In genomic region chr3:55330355-55330754, GRCh38 we compare ENCODE assay signal across 11 cellular contexts.
DNase-seq lines count a peak whose midpoint lies in the region; ATAC-seq and TF ChIP-seq lines count a peak whose summit lies in the region.
"Had no signal": no experiment of that assay in that cellular context is flagged by ENCODE, and none has a peak within 500 bp of the region (broad histone marks: within the 10 kb centered on the region; RNA-seq: fewer than 3 reads in every experiment).

No MANE protein-coding gene starts in this region.

- H3K4me1 Mint-ChIP-seq in activated T-helper 1 cell treated with anti-CD3 and anti-CD28 coated beads, Interleukin-12 subunit alpha, Interleukin-12 subunit beta, Interleukin-2, Interleukin-4 antibody, amounts not matched to agents 30 ng/mL and 10 ng/mL and 1 ng/mL, durations not matched to agents 14 hours and 24 hours and 36 hours (ENCODE audit: low read depth): no peaks in the 10 kb centered on the region

- dilution Hi-C loops in mammary epithelial cell (cut with HindIII; ENCODE audit: low sequenced_read_pairs): no loop called here

- no peak overlapping the region for H4K8ac ChIP-seq in mesenchymal stem cell (ENCODE audit: low read length)

- H3K9me3 ChIP-seq in mammary epithelial cell (replicated peaks; ENCODE audit: insufficient read depth, low read length) (no peaks in the 10 kb centered on the region), mesenchymal stem cell (ENCODE audit: control insufficient read depth, low read length) (no peaks in the 10 kb centered on the region)
- H3K9me3 ChIP-seq: stomach had no signal

- H2AK5ac ChIP-seq in mesenchymal stem cell (ENCODE audit: low read length, severe bottlenecking): no peak overlapping the region

- no peak overlapping the region for H3K18ac ChIP-seq in mesenchymal stem cell (ENCODE audit: low read depth in 1 of 2, low read length in 2 of 2)

- H3K27ac ChIP-seq in mammary epithelial cell (ENCODE audit: insufficient read depth, low read depth, low read length) (no peak overlapping the region), mesenchymal stem cell (ENCODE audit: low read length, poor library complexity, severe bottlenecking) (peak overlapping the region; percentile 92)
- H3K27ac ChIP-seq: stomach had no signal

- in situ Hi-C loops in mammary epithelial cell (cut with MboI; ENCODE audit: low sequenced_read_pairs in 2 of 2): no loop called here

- no peak overlapping the region for H2BK120ac ChIP-seq in mesenchymal stem cell (ENCODE audit: low read depth, low read length)

- H3K4me1 ChIP-seq in mammary epithelial cell (ENCODE audit: insufficient read depth, low read length) (no peaks in the 10 kb centered on the region), mesenchymal stem cell (ENCODE audit: control insufficient read depth, insufficient read depth, low read depth, low read length) (peaks cover 22% of the 10 kb centered on the region)
- H3K4me1 ChIP-seq: stomach had no signal

- H4K20me1 ChIP-seq in mammary epithelial cell (ENCODE audit: insufficient read depth, low read length): no peaks in the 10 kb centered on the region

- no peak overlapping the region for H2BK5ac ChIP-seq in mesenchymal stem cell (ENCODE audit: low read depth, low read length, poor library complexity, severe bottlenecking)

- DNase-seq in AG09319 (ENCODE audit: extremely low read depth, low read depth) (peak; percentile 86), LHCN-M2 (ENCODE audit: low read depth) (peak; percentile 96), mammary epithelial cell (peak; percentile 85), mesenchymal stem cell (peak; percentile 96), posterior cingulate gyrus (no peak), NCI-H1694 (lab: John Stamatoyannopoulos, UW) (no peak)
- DNase-seq in activated T-helper 1 cell treated with anti-CD3 and anti-CD28 coated beads, Interleukin-12 subunit alpha, Interleukin-12 subunit beta, Interleukin-2, Interleukin-4 antibody, amounts not matched to agents 30 ng/mL and 10 ng/mL and 1 ng/mL, durations not matched to agents 14 hours and 24 hours and 36 hours (ENCODE audit: low spot score): no peak
- DNase-seq: activated CD4-positive, alpha-beta T cell treated with anti-CD3 and anti-CD28 coated beads, Interleukin-2, amount 50 U/mL, for 48 hours; stomach had no signal

- no peaks in the 10 kb centered on the region for H3K36me3 Mint-ChIP-seq in activated T-helper 1 cell treated with anti-CD3 and anti-CD28 coated beads, Interleukin-12 subunit alpha, Interleukin-12 subunit beta, Interleukin-2, Interleukin-4 antibody, amounts not matched to agents 30 ng/mL and 10 ng/mL and 1 ng/mL, durations not matched to agents 14 hours and 24 hours and 36 hours (ENCODE audit: low read depth)

- H3K23ac ChIP-seq in mesenchymal stem cell (ENCODE audit: low read length in 2 of 2): no peak overlapping the region

- H3K27me3 Mint-ChIP-seq in activated T-helper 1 cell treated with anti-CD3 and anti-CD28 coated beads, Interleukin-12 subunit alpha, Interleukin-12 subunit beta, Interleukin-2, Interleukin-4 antibody, amounts not matched to agents 30 ng/mL and 10 ng/mL and 1 ng/mL, durations not matched to agents 14 hours and 24 hours and 36 hours (ENCODE audit: insufficient read depth): no peaks in the 10 kb centered on the region

- H3K9ac ChIP-seq in mammary epithelial cell (ENCODE audit: insufficient read depth, low read length) (no peak overlapping the region), mesenchymal stem cell (ENCODE audit: low read length) (peak overlapping the region; percentile 78)

- H3K27ac Mint-ChIP-seq in activated T-helper 1 cell treated with anti-CD3 and anti-CD28 coated beads, Interleukin-12 subunit alpha, Interleukin-12 subunit beta, Interleukin-2, Interleukin-4 antibody, amounts not matched to agents 30 ng/mL and 10 ng/mL and 1 ng/mL, durations not matched to agents 14 hours and 24 hours and 36 hours: no peak overlapping the region

- H3K79me2 ChIP-seq in mammary epithelial cell (ENCODE audit: insufficient read depth, low read length): no peaks in the 10 kb centered on the region

- no peak for ATAC-seq in GM18873 (IDR thresholded peaks at IDR 0.05; ENCODE audit: low FRiP score, unreplicated experiment)
- ATAC-seq: Right ventricle myocardium inferior had no signal

- no peak overlapping the region for H4K91ac ChIP-seq in mesenchymal stem cell (ENCODE audit: low read length)

- peaks cover 5% of the 10 kb centered on the region for H3K9me3 Mint-ChIP-seq in activated T-helper 1 cell treated with anti-CD3 and anti-CD28 coated beads, Interleukin-12 subunit alpha, Interleukin-12 subunit beta, Interleukin-2, Interleukin-4 antibody, amounts not matched to agents 30 ng/mL and 10 ng/mL and 1 ng/mL, durations not matched to agents 14 hours and 24 hours and 36 hours

- TF ChIP-seq CTCF in AG09319 (IDR thresholded peaks at IDR 0.05; ENCODE audit: low read depth, low read length): no peak
- TF ChIP-seq CTCF in mammary epithelial cell (conservative IDR thresholded peaks at IDR 0.05 in 1 of 2, IDR thresholded peaks at IDR 0.05 in 1 of 2; ENCODE audit: extremely low read depth in 1 of 2, insufficient read depth in 1 of 2, low read depth in 1 of 2, low read length in 2 of 2): no peak

- 26% methylated on average over 4 of the region's 4 CpGs for WGBS in mammary epithelial cell (ENCODE audit: low coverage, missing lambda C conversion rate)
- 19% methylated on average over 1 of the region's 4 CpGs for WGBS in mesenchymal stem cell

- H3K4me3 Mint-ChIP-seq in activated T-helper 1 cell treated with anti-CD3 and anti-CD28 coated beads, Interleukin-12 subunit alpha, Interleukin-12 subunit beta, Interleukin-2, Interleukin-4 antibody, amounts not matched to agents 30 ng/mL and 10 ng/mL and 1 ng/mL, durations not matched to agents 14 hours and 24 hours and 36 hours: no peak overlapping the region

- H3K79me1 ChIP-seq in mesenchymal stem cell (replicated peaks; ENCODE audit: low read length, poor library complexity, severe bottlenecking): no peaks in the 10 kb centered on the region

- H3K4me3 ChIP-seq in mammary epithelial cell (replicated peaks in 1 of 3; ENCODE audit: insufficient read depth in 1 of 3, low read depth in 2 of 3, low read length in 3 of 3): no peak overlapping the region
- peak overlapping the region in 1 of 2 experiments; percentile 22 for H3K4me3 ChIP-seq in mesenchymal stem cell (ENCODE audit: insufficient read depth in 1 of 2, low read depth in 1 of 2, low read length in 2 of 2)
- H3K4me3 ChIP-seq: stomach had no signal

- no peak overlapping the region for H2BK15ac ChIP-seq in mesenchymal stem cell (ENCODE audit: low read depth, poor library complexity, severe bottlenecking)

- CTCF ChIA-PET in mammary epithelial cell (lab: Charles Lee; ENCODE audit: low non-redundant PET): no interaction called here

- BruUV-seq in mammary epithelial cell (replicated peaks; lab: Mats Ljungman, UMichigan): no TSS peak

- H3K36me3 ChIP-seq in mammary epithelial cell (ENCODE audit: insufficient read depth, low read length) (no peaks in the 10 kb centered on the region), mesenchymal stem cell (ENCODE audit: control insufficient read depth in 1 of 2, insufficient read depth in 2 of 2, low read depth in 1 of 2, low read length in 2 of 2) (no peaks in the 10 kb centered on the region)
- H3K36me3 ChIP-seq: stomach had no signal

- H3K4me2 ChIP-seq in mammary epithelial cell (ENCODE audit: insufficient read depth, low read depth, low read length) (no peak overlapping the region), mesenchymal stem cell (ENCODE audit: low read length, poor library complexity, severe bottlenecking) (no peak overlapping the region)

- H3K4ac ChIP-seq in mesenchymal stem cell (ENCODE audit: low read depth in 1 of 2, low read length in 2 of 2): no peak overlapping the region

- H3K14ac ChIP-seq in mesenchymal stem cell (ENCODE audit: low read length in 2 of 2): no peak overlapping the region

- H3K27me3 ChIP-seq in mammary epithelial cell (ENCODE audit: insufficient read depth, low read length) (no peaks in the 10 kb centered on the region), mesenchymal stem cell (ENCODE audit: control insufficient read depth in 1 of 2, insufficient read depth in 1 of 2, low read length in 2 of 2) (no peaks in the 10 kb centered on the region)
- H3K27me3 ChIP-seq: stomach had no signal

- intact Hi-C loops in mammary epithelial cell (cut with micrococcal nuclease): no loop called here
- intact Hi-C loops in posterior cingulate gyrus (cut with DNase I): no loop called here
- intact Hi-C loops in activated T-helper 1 cell treated with anti-CD3 and anti-CD28 coated beads, Interleukin-12 subunit alpha, Interleukin-12 subunit beta, Interleukin-2, Interleukin-4 antibody, amounts not matched to agents 30 ng/mL and 10 ng/mL and 1 ng/mL, durations not matched to agents 14 hours and 24 hours and 36 hours (cut with micrococcal nuclease): no loop called here

- H2BK12ac ChIP-seq in mesenchymal stem cell (ENCODE audit: low read length in 2 of 2): no peak overlapping the region

- H2AFZ ChIP-seq in mammary epithelial cell (ENCODE audit: low read depth, low read length) (no peak overlapping the region), mesenchymal stem cell (ENCODE audit: low read depth, low read length) (no peak overlapping the region)

Comparison
In these comparisons a context has a peak if more than half of its experiments do, and no peak if none do; other contexts are left out.
1. DNase-seq: peak in AG09319 (single experiment), LHCN-M2 (single experiment), mammary epithelial cell (single experiment) and mesenchymal stem cell (single experiment); none in posterior cingulate gyrus (0 of 10), activated T-helper 1 cell treated with anti-CD3 and anti-CD28 coated beads, Interleukin-12 subunit alpha, Interleukin-12 subunit beta, Interleukin-2, Interleukin-4 antibody, amounts not matched to agents 30 ng/mL and 10 ng/mL and 1 ng/mL, durations not matched to agents 14 hours and 24 hours and 36 hours (single experiment) and NCI-H1694 (single experiment).